ENCODE assay signal across 16 cellular contexts in the genomic region with DNA sequence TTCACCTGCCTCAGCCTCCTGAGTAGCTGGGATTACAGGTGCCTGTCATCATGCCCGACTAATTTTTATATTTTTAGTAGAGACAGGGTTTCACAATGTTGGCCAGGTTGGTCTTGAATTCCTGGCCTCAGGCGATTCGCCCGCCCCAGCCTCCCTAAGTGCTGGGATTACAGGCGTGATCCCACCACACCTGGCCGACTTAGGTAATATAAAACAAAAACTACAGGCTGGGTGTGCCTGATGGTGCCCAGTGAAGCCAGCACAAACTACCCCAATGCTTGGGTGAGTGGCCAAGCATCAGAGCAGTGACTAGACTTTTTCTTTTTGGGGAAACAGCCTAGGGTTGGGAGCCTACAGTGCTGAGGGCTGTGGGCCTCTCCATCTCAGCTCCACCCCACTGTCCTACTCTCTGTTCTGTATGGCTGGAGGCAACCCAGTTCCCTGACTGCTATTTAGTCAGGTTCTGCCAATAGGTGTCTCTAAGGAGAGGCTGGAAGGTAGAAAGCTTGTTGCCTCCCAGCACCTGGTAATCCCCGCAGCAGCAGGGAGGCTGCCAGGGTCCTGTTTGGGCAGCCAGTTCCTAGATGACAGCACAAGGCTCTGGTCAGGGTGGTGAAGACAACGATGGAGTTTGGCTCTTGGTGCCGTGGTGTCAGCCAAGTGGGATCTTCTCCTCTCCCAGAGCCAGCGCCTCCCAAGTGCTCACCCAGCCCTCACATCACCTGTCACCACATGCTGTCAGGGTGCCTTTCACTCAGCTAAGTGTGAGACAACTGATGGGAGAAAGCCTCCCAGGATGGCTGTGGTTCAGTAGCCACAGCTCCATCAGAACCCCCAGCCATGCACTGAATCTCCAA. TPM values are rescaled to one million over a fixed set of nuclear protein-coding genes. Genes with fewer than 3 reads are reported as not detected.
A peak's percentile ranks its signal among the peaks of the same experiment; 100 is the strongest.
DNase-seq lines count a peak whose midpoint lies in the region; ATAC-seq, FAIRE-seq and TF ChIP-seq lines count a peak whose summit lies in the region.
"Had no signal": no experiment of that assay in that cellular context is flagged by ENCODE, and none has a peak within 500 bp of the region (broad histone marks: within the 10 kb centered on the region; RNA-seq: fewer than 3 reads in every experiment).

No MANE protein-coding gene starts in this region.

- peaks cover 50 to 54% of the 10 kb centered on the region in 2 donors for H3K36me3 Mint-ChIP-seq in CD14-positive monocyte
- H3K36me3 Mint-ChIP-seq: natural killer cell had no signal

- TF ChIP-seq RAD21 in GM12878 (IDR thresholded peaks at IDR 0.05; ENCODE audit: insufficient read depth, low read depth, low read length): no peak

- peak; percentile 51 for TF ChIP-seq POLR2A in GM12878 (IDR thresholded peaks at IDR 0.05; ENCODE audit: low read depth, low read length)
- no peak for TF ChIP-seq POLR2A in right lobe of liver (IDR thresholded peaks at IDR 0.05)

- SMC1A ChIA-PET in GM12878 (lab: Charles Lee; ENCODE audit: uncharacterized antibody, unreplicated experiment): interaction anchor here (1.0 kb wide), 1 partner anchor 13 kb away, joined by 3 read pairs; the partner anchor contains the start of gene TBRG4

- peaks cover 0 to 6% (median 2%) of the 10 kb centered on the region in 7 donors for H3K9me3 Mint-ChIP-seq in CD14-positive monocyte
- H3K9me3 Mint-ChIP-seq: activated CD4-positive, alpha-beta memory T cell treated with anti-CD3 and anti-CD28 coated beads for 36 hours; natural killer cell had no signal

- 76% methylated on average over 10 of the region's 10 CpGs for WGBS in GM12878 (ENCODE audit: insufficient coverage, insufficient replicate concordance, low lambda C conversion rate, missing lambda C conversion rate)
- WGBS in right lobe of liver (ENCODE audit: insufficient coverage, low coverage, low lambda C conversion rate, missing lambda C conversion rate): 82% methylated on average over 5 of the region's 10 CpGs

- no peaks in the 10 kb centered on the region for H3K4me1 ChIP-seq in GM12878 (ENCODE audit: control insufficient read depth, insufficient read depth, low read length)
- no peaks in the 10 kb centered on the region for H3K4me1 ChIP-seq in right lobe of liver
- H3K4me1 ChIP-seq: BE2C had no signal

- CTCF ChIA-PET in GM12878 (lab: Yijun Ruan, JAX): no interaction called here

- DNase-seq in CD14-positive monocyte (ENCODE audit: low spot score): no peak
- no peak for DNase-seq in GM12878 (ENCODE audit: low read depth, low spot score)
- DNase-seq in right lobe of liver: no peak
- no peak for DNase-seq in frontal cortex (ENCODE audit: low spot score in 2 of 2)
- DNase-seq in activated CD4-positive, CD25-positive, alpha-beta regulatory T cell (lab: John Stamatoyannopoulos, UW): no peak
- DNase-seq: BE2C; caudate nucleus; IMR-90; natural killer cell; NCI-H1694 treated with DMSO at 0.1 percent for 48 hours; stimulated activated CD8-positive, alpha-beta memory T cell treated with anti-CD3 and anti-CD28 coated beads, Interleukin-4, amount 100 ng/mL, for 48 hours had no signal

- H3K9me3 ChIP-seq in GM12878 (replicated peaks; ENCODE audit: control insufficient read depth, insufficient read depth, low read length) (no peaks in the 10 kb centered on the region), right lobe of liver (no peaks in the 10 kb centered on the region)
- H3K9me3 ChIP-seq: BE2C had no signal

- no peak overlapping the region for H3K4me3 Mint-ChIP-seq in CD14-positive monocyte
- H3K4me3 Mint-ChIP-seq: activated CD4-positive, alpha-beta memory T cell treated with anti-CD3 and anti-CD28 coated beads for 36 hours; memory B cell; natural killer cell had no signal

- H3K27ac ChIP-seq in 22Rv1 (peak overlapping the region; percentile 30; the same call in 1 of the 2 replicates), GM12878 (ENCODE audit: control insufficient read depth, insufficient read depth) (no peak overlapping the region), right lobe of liver (no peak overlapping the region)

- TF ChIP-seq CTCF in 22Rv1 (IDR thresholded peaks at IDR 0.05) (no peak), CD14-positive monocyte (IDR thresholded peaks at IDR 0.05) (no peak), GM12878 (IDR thresholded peaks at IDR 0.05 in 2 of 3, conservative IDR thresholded peaks at IDR 0.05 in 1 of 3; ENCODE audit: control insufficient read depth in 2 of 3, extremely low read depth in 1 of 3, insufficient read depth in 1 of 3, low read depth in 3 of 3, low read length in 3 of 3) (no peak), right lobe of liver (IDR thresholded peaks at IDR 0.05) (no peak)

- H3K4me3 ChIP-seq in GM12878 (no peak overlapping the region), right lobe of liver (no peak overlapping the region)

- no peaks in the 10 kb centered on the region for H3K27me3 ChIP-seq in GM12878 (replicated peaks in 1 of 2; ENCODE audit: control insufficient read depth in 2 of 2, insufficient read depth in 2 of 2, low read length in 1 of 2)
- H3K27me3 ChIP-seq in right lobe of liver: no peaks in the 10 kb centered on the region
- H3K27me3 ChIP-seq: BE2C had no signal

- no peak overlapping the region for H3K9ac ChIP-seq in GM12878 (ENCODE audit: control insufficient read depth, insufficient read depth, low read length)

- H3K27me3 Mint-ChIP-seq in CD14-positive monocyte (ENCODE audit: low read depth in 3 of 3): no peaks in the 10 kb centered on the region
- H3K27me3 Mint-ChIP-seq: activated CD4-positive, alpha-beta memory T cell treated with anti-CD3 and anti-CD28 coated beads for 36 hours; memory B cell had no signal

- no peaks in the 10 kb centered on the region for H3K4me1 Mint-ChIP-seq in CD14-positive monocyte
- H3K4me1 Mint-ChIP-seq: memory B cell, natural killer cell had no signal

- TF ChIP-seq EP300 in GM12878 (IDR thresholded peaks at IDR 0.05; ENCODE audit: borderline replicate concordance in 1 of 2, control insufficient read depth in 1 of 2, low read depth in 2 of 2, low read length in 2 of 2): no peak

- no peak for FAIRE-seq in GM12878 (lab: Jason Lieb, UNC)
- no peak for FAIRE-seq in frontal cortex (lab: Jason Lieb, UNC)

- ATAC-seq in GM12878: peak; percentile 40
- ATAC-seq in right lobe of liver: peak; percentile 10 to 22 (median 20)
- no peak for ATAC-seq in HG02571 (IDR thresholded peaks at IDR 0.05; ENCODE audit: unreplicated experiment)
- ATAC-seq: natural killer cell had no signal

- intact Hi-C loops in CD14-positive monocyte (cut with micrococcal nuclease): no loop called here
- intact Hi-C loops in GM12878 (cut with micrococcal nuclease; ENCODE audit: unreplicated experiment): no loop called here
- intact Hi-C loops in right lobe of liver (cut with DNase I): no loop called here

- RAD21 ChIA-PET in GM12878 (lab: Charles Lee; ENCODE audit: unreplicated experiment): no interaction called here

- peaks cover 24 to 36% of the 10 kb centered on the region in 2 experiments for H3K36me3 ChIP-seq in GM12878 (ENCODE audit: control insufficient read depth in 2 of 2, insufficient read depth in 2 of 2, low read length in 1 of 2)
- peaks cover 9 to 54% (median 32%) of the 10 kb centered on the region in 4 donors for H3K36me3 ChIP-seq in right lobe of liver

- H3K79me2 ChIP-seq in GM12878 (ENCODE audit: control insufficient read depth, insufficient read depth, low read length): no peaks in the 10 kb centered on the region

- H3K4me2 ChIP-seq in GM12878 (ENCODE audit: control insufficient read depth, insufficient read depth): no peak overlapping the region

- in situ Hi-C loops in GM12878 (cut with MboI): no loop called here

- H3K27ac Mint-ChIP-seq in CD14-positive monocyte: peak overlapping the region in 5 of 7 donors; percentile 18 to 58 (median 37)
- H3K27ac Mint-ChIP-seq: activated CD4-positive, alpha-beta memory T cell treated with anti-CD3 and anti-CD28 coated beads for 36 hours; memory B cell had no signal

- no peak overlapping the region for H2AFZ ChIP-seq in GM12878 (ENCODE audit: control insufficient read depth, low read depth, low read length)

- no peaks in the 10 kb centered on the region for H4K20me1 ChIP-seq in GM12878 (ENCODE audit: control insufficient read depth, insufficient read depth)

- BruUV-seq in GM12878 (replicated peaks; lab: Mats Ljungman, UMichigan): no TSS peak

- POLR2A ChIA-PET in GM12878 (lab: Charles Lee): no interaction called here

RNA-seq across cellular contexts. Expression of gene NACAD, which starts 10.4 kb away (rescaled TPM):
- polyA plus RNA-seq in CD14-positive monocyte (not detected), GM12878 (2011; rRNA removed) (not detected in 2 replicates), GM12878 (2014; fragmentation: Illumina TruSeq; extraction: Trizol) (not detected in 2 replicates), GM12878 (2014; fragmentation: Nextera tagmentation; extraction: Ambion mirVana) (not detected), GM12878 (2014; rRNA removed) (not detected in 2 replicates), GM12878 (2016; fragmentation: Nextera tagmentation; extraction: Ambion mirVana) (not detected)
- total RNA-seq in GM12878 (2013; cell fraction: nucleolus; rRNA removed): 0.10 TPM in 1 of 2 replicates, not detected in the other
- total RNA-seq in GM12878 (2014; rRNA removed) (not detected in 2 replicates), GM12878 (2014; rRNA removed; fragmentation: Illumina TruSeq; extraction: Trizol) (not detected in 2 replicates), GM12878 (2021) (not detected in 2 replicates), right lobe of liver (under 1 TPM in 5 of 6 experiments, not detected in 1; 0.09 to 0.42 (median 0.12) TPM), frontal cortex (4.9 TPM)
- not detected for polyA plus RNA-seq in GM12878 (2011; ENCODE audit: low read depth)
- 0.03 TPM in 1 of 2 replicates, not detected in the other for polyA plus RNA-seq in GM12878 (2011; cell fraction: cytosol; rRNA removed)
- polyA plus RNA-seq in GM12878 (2011; cell fraction: nucleus; rRNA removed): 0.13 and 0.15 TPM in 2 replicates
- not detected in 2 replicates for polyA plus RNA-seq in GM12878 (2012)
- not detected in 2 replicates for polyA minus RNA-seq in GM12878 (2011; rRNA and poly(A)+ RNA removed)
- not detected in 2 replicates for polyA minus RNA-seq in GM12878 (2011; cell fraction: cytosol; rRNA and poly(A)+ RNA removed)
- not detected in 2 replicates for polyA minus RNA-seq in GM12878 (2011; cell fraction: nucleus; rRNA and poly(A)+ RNA removed)
- total RNA-seq: T-helper 1 cell treated with Interleukin-12 subunit alpha and Interleukin-12 subunit beta and Interleukin-4 antibody, amounts not matched to agents 30 ng/mL and 1 ng/mL, for 36 hours had no signal

RNA-seq across cellular contexts. Expression of gene TBRG4, which starts 12.3 kb away (rescaled TPM):
- polyA plus RNA-seq in CD14-positive monocyte (10 to 100 TPM; 32.7 to 38.4 TPM), GM12878 (2011; rRNA removed) (79.4 and 126 TPM in 2 replicates), GM12878 (2014; fragmentation: Illumina TruSeq; extraction: Trizol) (58.8 and 119 TPM in 2 replicates), GM12878 (2014; fragmentation: Nextera tagmentation; extraction: Ambion mirVana) (10 to 100 TPM in 1 of 2 experiments, 1 to 10 TPM in 1; 8.4 to 13.3 TPM), GM12878 (2014; rRNA removed) (104 and 111 TPM in 2 replicates), GM12878 (2016; fragmentation: Nextera tagmentation; extraction: Ambion mirVana) (100 to 1,000 TPM; 124 to 130 TPM)
- total RNA-seq in GM12878 (2013; cell fraction: nucleolus; rRNA removed): 249 and 291 TPM in 2 replicates
- total RNA-seq in GM12878 (2014; rRNA removed) (124 and 128 TPM in 2 replicates), GM12878 (2014; rRNA removed; fragmentation: Illumina TruSeq; extraction: Trizol) (54.5 and 59.6 TPM in 2 replicates), GM12878 (2021) (109 and 117 TPM in 2 replicates), right lobe of liver (10 to 100 TPM; 33.0 to 57.1 (median 41.7) TPM), frontal cortex (60.7 TPM)
- 60.7 TPM for polyA plus RNA-seq in GM12878 (2011; ENCODE audit: low read depth)
- polyA plus RNA-seq in GM12878 (2011; cell fraction: cytosol; rRNA removed): 124 and 201 TPM in 2 replicates
- polyA plus RNA-seq in GM12878 (2011; cell fraction: nucleus; rRNA removed): 523 and 538 TPM in 2 replicates
- 68.8 and 75.2 TPM in 2 replicates for polyA plus RNA-seq in GM12878 (2012)
- 145 and 219 TPM in 2 replicates for polyA minus RNA-seq in GM12878 (2011; rRNA and poly(A)+ RNA removed)
- 56.4 and 73.5 TPM in 2 replicates for polyA minus RNA-seq in GM12878 (2011; cell fraction: cytosol; rRNA and poly(A)+ RNA removed)
- 184 and 261 TPM in 2 replicates for polyA minus RNA-seq in GM12878 (2011; cell fraction: nucleus; rRNA and poly(A)+ RNA removed)

RNA-seq across cellular contexts. Expression of gene RAMP3, which starts 58.4 kb away (rescaled TPM):
- polyA plus RNA-seq in CD14-positive monocyte: not detected
- not detected in 2 replicates for total RNA-seq in GM12878 (2013; cell fraction: nucleolus; rRNA removed)
- total RNA-seq in GM12878 (2014; rRNA removed): not detected in 2 replicates
- total RNA-seq in GM12878 (2014; rRNA removed; fragmentation: Illumina TruSeq; extraction: Trizol): not detected in 2 replicates
- total RNA-seq in GM12878 (2021): not detected in 2 replicates
- not detected for polyA plus RNA-seq in GM12878 (2011; ENCODE audit: low read depth)
- polyA plus RNA-seq in GM12878 (2011; rRNA removed): not detected in 2 replicates
- polyA plus RNA-seq in GM12878 (2011; cell fraction: cytosol; rRNA removed): not detected in 2 replicates
- polyA plus RNA-seq in GM12878 (2011; cell fraction: nucleus; rRNA removed): not detected in 2 replicates
- polyA plus RNA-seq in GM12878 (2012): 0.11 TPM in 1 of 2 replicates, not detected in the other
- not detected in 2 replicates for polyA plus RNA-seq in GM12878 (2014; fragmentation: Illumina TruSeq; extraction: Trizol)
- polyA plus RNA-seq in GM12878 (2014; fragmentation: Nextera tagmentation; extraction: Ambion mirVana): not detected
- polyA plus RNA-seq in GM12878 (2014; rRNA removed): not detected in 2 replicates
- not detected for polyA plus RNA-seq in GM12878 (2016; fragmentation: Nextera tagmentation; extraction: Ambion mirVana)
- not detected in 2 replicates for polyA minus RNA-seq in GM12878 (2011; rRNA and poly(A)+ RNA removed)
- not detected in 2 replicates for polyA minus RNA-seq in GM12878 (2011; cell fraction: cytosol; rRNA and poly(A)+ RNA removed)
- polyA minus RNA-seq in GM12878 (2011; cell fraction: nucleus; rRNA and poly(A)+ RNA removed): not detected in 2 replicates
- 10 to 100 TPM in 4 of 6 experiments, 1 to 10 TPM in 2; 3.6 to 25.9 (median 23.4) TPM for total RNA-seq in right lobe of liver
- total RNA-seq in frontal cortex: 5.7 TPM
- total RNA-seq: activated CD4-positive, alpha-beta memory T cell treated with anti-CD3 and anti-CD28 coated beads for 36 hours; IMR-90; natural killer cell; T-helper 1 cell treated with Interleukin-12 subunit alpha and Interleukin-12 subunit beta and Interleukin-4 antibody, amounts not matched to agents 30 ng/mL and 1 ng/mL, for 36 hours had no signal
- polyA plus RNA-seq: IMR-90 had no signal
